12 cellular contexts compared by ENCODE assay signal in the genomic region with DNA sequence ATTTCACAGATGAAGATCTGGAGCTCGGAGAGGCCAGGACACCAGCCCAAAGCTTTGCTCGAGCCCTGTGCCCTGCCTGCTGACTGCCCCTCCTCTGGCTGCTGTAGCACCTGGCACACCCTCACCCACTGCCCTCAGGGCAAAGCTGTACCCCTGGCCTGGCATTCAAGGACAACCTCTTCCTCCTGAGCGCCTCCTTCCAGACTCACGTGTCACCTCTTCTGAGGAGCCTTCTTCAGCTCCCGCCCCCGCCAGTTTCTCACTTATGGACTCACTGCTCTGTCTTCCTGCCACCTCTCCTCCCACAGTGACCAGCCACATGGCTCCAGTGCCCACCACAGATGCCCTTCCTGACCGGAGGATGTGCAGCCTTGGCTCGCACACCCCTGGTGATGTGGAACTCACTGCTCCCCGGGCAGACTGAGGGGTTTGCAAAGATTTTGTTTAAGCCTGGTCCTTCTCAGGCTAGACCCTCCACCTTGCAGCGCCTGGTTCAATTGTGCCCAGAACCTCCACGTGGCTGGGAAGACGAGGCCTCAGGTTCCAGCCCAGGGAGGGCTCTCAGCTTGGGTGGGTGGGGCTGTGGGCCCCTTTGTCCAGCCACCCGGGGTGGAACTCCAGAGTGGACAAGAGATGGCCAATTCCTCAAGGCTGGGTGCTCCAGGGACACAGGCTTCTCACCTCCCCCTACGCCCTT.
"Had no signal": no experiment of that assay in that cellular context is flagged by ENCODE, and none has a peak within 500 bp of the region (broad histone marks: within the 10 kb centered on the region; RNA-seq: fewer than 3 reads in every experiment).

No MANE protein-coding gene starts in this region.

- H3K27ac Mint-ChIP-seq: endodermal cell; stimulated activated naive B cell treated with anti-CD40 and anti-IgM and Interleukin-4, amounts not matched to agents 10 μg/mL and 1 μg/mL and 100 μg/mL, for 72 hours had no signal

- H3K36me3 ChIP-seq: brain microvascular endothelial cell, colonic mucosa, tibial artery, WERI-Rb-1 had no signal

- H3K4me3 Mint-ChIP-seq: activated CD8-positive, alpha-beta memory T cell treated with anti-CD3 and anti-CD28 coated beads, Interleukin-2, amount 10 ng/mL, durations not matched to agents 7 days and 5 days; endodermal cell; stimulated activated naive B cell treated with anti-CD40 and anti-IgM and Interleukin-4, amounts not matched to agents 10 μg/mL and 1 μg/mL and 100 μg/mL, for 72 hours had no signal

- FAIRE-seq: islet of Langerhans, small intestine had no signal

- H3K4me3 ChIP-seq: colonic mucosa, psoas muscle, tibial artery had no signal

- H3K27ac ChIP-seq: brain microvascular endothelial cell, colonic mucosa, epithelial cell of prostate, foreskin keratinocyte, psoas muscle, tibial artery, WERI-Rb-1 had no signal

- H3K4me1 ChIP-seq: colonic mucosa, foreskin keratinocyte, psoas muscle had no signal

- H3K27me3 ChIP-seq: colonic mucosa, foreskin keratinocyte had no signal

- H3K9me3 Mint-ChIP-seq: endodermal cell had no signal

- H3K9me3 ChIP-seq: colonic mucosa had no signal
